In genomic region chr3:196572389-196572788, GRCh38 we compare ENCODE assay signal across 17 cellular contexts. TPM values are rescaled to one million over a fixed set of nuclear protein-coding genes. Genes with fewer than 3 reads are reported as not detected.
A peak's percentile ranks its signal among the peaks of the same experiment; 100 is the strongest.
DNase-seq lines count a peak whose midpoint lies in the region; ATAC-seq and TF ChIP-seq lines count a peak whose summit lies in the region.
"Had no signal": no experiment of that assay in that cellular context is flagged by ENCODE, and none has a peak within 500 bp of the region (broad histone marks: within the 10 kb centered on the region; RNA-seq: fewer than 3 reads in every experiment).

No MANE protein-coding gene starts in this region.

- H3K79me1 ChIP-seq in mesenchymal stem cell (replicated peaks; ENCODE audit: low read length, poor library complexity, severe bottlenecking): peaks cover 19% of the 10 kb centered on the region

- no peaks in the 10 kb centered on the region for H3K9me3 ChIP-seq in BLaER1 treated with 17β-estradiol and CSF1 and Interleukin-3, amounts not matched to agents 10 nM and 100 nM (replicated peaks in 1 of 11)
- H3K9me3 ChIP-seq in Karpas-422 (ENCODE audit: low read length) (no peaks in the 10 kb centered on the region), SU-DHL-6 (ENCODE audit: insufficient read depth, low read length) (no peaks in the 10 kb centered on the region), mesenchymal stem cell (ENCODE audit: control insufficient read depth, low read length) (no peaks in the 10 kb centered on the region)
- H3K9me3 ChIP-seq: BLaER1 had no signal

- no peak for TF ChIP-seq CTCF in SU-DHL-6 (IDR thresholded peaks at IDR 0.05; ENCODE audit: insufficient read depth, low read length, poor library complexity, severe bottlenecking)

- no peaks in the 10 kb centered on the region for H3F3A ChIP-seq in SU-DHL-6 (ENCODE audit: insufficient read depth)

- no peak overlapping the region for H2BK15ac ChIP-seq in mesenchymal stem cell (ENCODE audit: low read depth, poor library complexity, severe bottlenecking)

- H3K23ac ChIP-seq in mesenchymal stem cell (ENCODE audit: low read length in 2 of 2): no peak overlapping the region

- H3K27me3 ChIP-seq in BLaER1 treated with 17β-estradiol and CSF1 and Interleukin-3, amounts not matched to agents 10 nM and 100 nM: no peaks in the 10 kb centered on the region
- no peaks in the 10 kb centered on the region for H3K27me3 ChIP-seq in Karpas-422 (ENCODE audit: low read length)
- H3K27me3 ChIP-seq in SU-DHL-6 (ENCODE audit: low read length): no peaks in the 10 kb centered on the region
- no peaks in the 10 kb centered on the region for H3K27me3 ChIP-seq in mesenchymal stem cell (ENCODE audit: control insufficient read depth in 1 of 2, insufficient read depth in 1 of 2, low read length in 2 of 2)
- H3K27me3 ChIP-seq: BLaER1 had no signal

- 0 out of 20 replicates have a peak overlapping the region, but pooled peaks of 1 of the 10 experiments have one; percentile 16 for H3K4me3 ChIP-seq in BLaER1 treated with 17β-estradiol and CSF1 and Interleukin-3, amounts not matched to agents 10 nM and 100 nM
- peak overlapping the region; percentile 9; the same call in 1 of the 2 replicates for H3K4me3 ChIP-seq in Karpas-422 (ENCODE audit: low read length)
- no peak overlapping the region for H3K4me3 ChIP-seq in SU-DHL-6 (ENCODE audit: insufficient read depth, low read length, poor library complexity, severe bottlenecking)
- no peak overlapping the region for H3K4me3 ChIP-seq in mesenchymal stem cell (ENCODE audit: insufficient read depth in 1 of 2, low read depth in 1 of 2, low read length in 2 of 2)
- H3K4me3 ChIP-seq: BLaER1 had no signal

- H3K14ac ChIP-seq in mesenchymal stem cell (ENCODE audit: low read length in 2 of 2): no peak overlapping the region

- peaks cover 0 to 57% (median 23%) of the 10 kb centered on the region in 11 experiments; a peak in 14 of 22 replicates for H4K20me1 ChIP-seq in BLaER1 treated with 17β-estradiol and CSF1 and Interleukin-3, amounts not matched to agents 10 nM and 100 nM
- no peaks in the 10 kb centered on the region for H4K20me1 ChIP-seq in Karpas-422 (ENCODE audit: insufficient read depth, low read depth, low read length)
- no peaks in the 10 kb centered on the region for H4K20me1 ChIP-seq in SU-DHL-6 (ENCODE audit: low read depth, low read length)

- H3K9me2 ChIP-seq in Karpas-422 (replicated peaks; ENCODE audit: insufficient read depth, low read length) (no peaks in the 10 kb centered on the region), SU-DHL-6 (replicated peaks; ENCODE audit: insufficient read depth, low read length) (no peaks in the 10 kb centered on the region)

- H2AFZ ChIP-seq in Karpas-422 (ENCODE audit: low read length) (no peak overlapping the region), SU-DHL-6 (ENCODE audit: low read depth, low read length, severe bottlenecking) (no peak overlapping the region), mesenchymal stem cell (ENCODE audit: low read depth, low read length) (no peak overlapping the region)

- no peak overlapping the region for H4K8ac ChIP-seq in mesenchymal stem cell (ENCODE audit: low read length)

- H3K4ac ChIP-seq in mesenchymal stem cell (ENCODE audit: low read depth in 1 of 2, low read length in 2 of 2): no peak overlapping the region

- peaks cover 31 to 73% (median 46%) of the 10 kb centered on the region in 10 experiments for H3K4me1 ChIP-seq in BLaER1 treated with 17β-estradiol and CSF1 and Interleukin-3, amounts not matched to agents 10 nM and 100 nM
- H3K4me1 ChIP-seq in Karpas-422 (ENCODE audit: low read length): peaks cover 36% of the 10 kb centered on the region
- peaks cover 12% of the 10 kb centered on the region for H3K4me1 ChIP-seq in mesenchymal stem cell (ENCODE audit: control insufficient read depth, insufficient read depth, low read depth, low read length)

- peaks cover 1 to 13% (median 6%) of the 10 kb centered on the region in 11 experiments; a peak in 20 of 22 replicates for H3K36me3 ChIP-seq in BLaER1 treated with 17β-estradiol and CSF1 and Interleukin-3, amounts not matched to agents 10 nM and 100 nM
- H3K36me3 ChIP-seq in Karpas-422 (ENCODE audit: insufficient read depth, low read length) (peaks cover under 1% of the 10 kb centered on the region; the same call in 1 of the 2 replicates), SU-DHL-6 (ENCODE audit: low read length) (peaks cover 1% of the 10 kb centered on the region; the same call in 1 of the 2 replicates), mesenchymal stem cell (ENCODE audit: control insufficient read depth in 1 of 2, insufficient read depth in 2 of 2, low read depth in 1 of 2, low read length in 2 of 2) (peaks cover under 1 to 3% of the 10 kb centered on the region in 2 experiments)

- H3K27ac ChIP-seq in BLaER1 treated with 17β-estradiol and CSF1 and Interleukin-3, amounts not matched to agents 10 nM and 100 nM: peak overlapping the region in 1 of 11 experiments; percentile 9; a peak in 1 of 22 replicates
- H3K27ac ChIP-seq in Karpas-422 (ENCODE audit: low read length) (peak overlapping the region; percentile 51; the same call in 1 of the 2 replicates), SU-DHL-6 (ENCODE audit: low read depth, low read length) (no peak overlapping the region), mesenchymal stem cell (ENCODE audit: low read length, poor library complexity, severe bottlenecking) (no peak overlapping the region)
- H3K27ac ChIP-seq: BLaER1, KMS-11 had no signal

- DNase-seq in Karpas-422 (no peak), mesenchymal stem cell (no peak), HPDE6-E6E7 (ENCODE audit: extremely low spot score) (no peak)
- DNase-seq: 8988T; CD4-positive, CD25-positive, alpha-beta regulatory T cell; DMS53; HCEC 1CT; HFFc6 had no signal

- ATAC-seq in GM21423 (IDR thresholded peaks at IDR 0.05; ENCODE audit: unreplicated experiment) (no peak), GM21447 (IDR thresholded peaks at IDR 0.05; ENCODE audit: unreplicated experiment) (no peak)

- peak overlapping the region; percentile 44 for H2AK5ac ChIP-seq in mesenchymal stem cell (ENCODE audit: low read length, severe bottlenecking)

- H3K4me2 ChIP-seq in BLaER1 treated with 17β-estradiol and CSF1 and Interleukin-3, amounts not matched to agents 10 nM and 100 nM: peak overlapping the region in 7 of 11 experiments; percentile 2 to 92 (median 81); a peak in 13 of 22 replicates
- peak overlapping the region; percentile 44 for H3K4me2 ChIP-seq in Karpas-422 (ENCODE audit: low read depth, low read length, poor library complexity, severe bottlenecking)
- H3K4me2 ChIP-seq in SU-DHL-6 (ENCODE audit: low read depth, low read length, poor library complexity, severe bottlenecking): peak overlapping the region; percentile 20
- H3K4me2 ChIP-seq in mesenchymal stem cell (ENCODE audit: low read length, poor library complexity, severe bottlenecking): no peak overlapping the region
- H3K4me2 ChIP-seq: BLaER1, KMS-11 had no signal

- H2BK120ac ChIP-seq in mesenchymal stem cell (ENCODE audit: low read depth, low read length): no peak overlapping the region

- H2BK12ac ChIP-seq in mesenchymal stem cell (ENCODE audit: low read length in 2 of 2): no peak overlapping the region

- no peak overlapping the region for H3K18ac ChIP-seq in mesenchymal stem cell (ENCODE audit: low read depth in 1 of 2, low read length in 2 of 2)

- peak overlapping the region; percentile 10 for H4K91ac ChIP-seq in mesenchymal stem cell (ENCODE audit: low read length)

- H3K9ac ChIP-seq in BLaER1 treated with 17β-estradiol and CSF1 and Interleukin-3, amounts not matched to agents 10 nM and 100 nM: peak overlapping the region in 1 of 11 experiments; percentile 55; a peak in 1 of 22 replicates
- H3K9ac ChIP-seq in Karpas-422 (ENCODE audit: low read length): peak overlapping the region; percentile 6
- no peak overlapping the region for H3K9ac ChIP-seq in SU-DHL-6 (ENCODE audit: low read length)
- no peak overlapping the region for H3K9ac ChIP-seq in mesenchymal stem cell (ENCODE audit: low read length)
- H3K9ac ChIP-seq: BLaER1, KMS-11 had no signal

- no peak overlapping the region for H2BK5ac ChIP-seq in mesenchymal stem cell (ENCODE audit: low read depth, low read length, poor library complexity, severe bottlenecking)

- peaks cover 92% of the 10 kb centered on the region for H3K79me2 ChIP-seq in Karpas-422 (ENCODE audit: low read length)
- peaks cover 91% of the 10 kb centered on the region for H3K79me2 ChIP-seq in SU-DHL-6 (ENCODE audit: insufficient read depth, low read length)

- 97% methylated on average over 1 of the region's 1 CpG for WGBS in mesenchymal stem cell

RNA-seq across cellular contexts. Expression of gene FBXO45, which starts 3.9 kb away (rescaled TPM):
- 14.4 and 15.2 TPM in 2 replicates for total RNA-seq in Karpas-422 (2014; rRNA removed; shearing (Covaris generic); ENCODE audit: low replicate concordance)
- polyA plus RNA-seq in mesenchymal stem cell (2013, experiment 1 of 2): 6.5 TPM
- polyA plus RNA-seq in mesenchymal stem cell (2013, experiment 2 of 2): 6.8 TPM

RNA-seq across cellular contexts. Expression of gene WDR53, which starts 4.0 kb away (rescaled TPM):
- total RNA-seq in Karpas-422 (2014; rRNA removed; shearing (Covaris generic); ENCODE audit: low replicate concordance): 7.0 and 9.2 TPM in 2 replicates
- polyA plus RNA-seq in mesenchymal stem cell (2013, experiment 1 of 2): 7.2 TPM
- 6.8 TPM for polyA plus RNA-seq in mesenchymal stem cell (2013, experiment 2 of 2)

RNA-seq across cellular contexts. Expression of gene SMCO1, which starts 57.2 kb away (rescaled TPM):
- total RNA-seq in Karpas-422 (2014; rRNA removed; shearing (Covaris generic); ENCODE audit: low replicate concordance): not detected in 2 replicates
- polyA plus RNA-seq in mesenchymal stem cell (2013, experiment 1 of 2): not detected
- not detected for polyA plus RNA-seq in mesenchymal stem cell (2013, experiment 2 of 2)
- total RNA-seq: CD4-positive, CD25-positive, alpha-beta regulatory T cell; H4; HFFc6; HT-29 had no signal
- polyA plus RNA-seq: CD4-positive, CD25-positive, alpha-beta regulatory T cell; IgD-negative memory B cell had no signal
